ENCODE assay signal across 31 cellular contexts in the genomic region with DNA sequence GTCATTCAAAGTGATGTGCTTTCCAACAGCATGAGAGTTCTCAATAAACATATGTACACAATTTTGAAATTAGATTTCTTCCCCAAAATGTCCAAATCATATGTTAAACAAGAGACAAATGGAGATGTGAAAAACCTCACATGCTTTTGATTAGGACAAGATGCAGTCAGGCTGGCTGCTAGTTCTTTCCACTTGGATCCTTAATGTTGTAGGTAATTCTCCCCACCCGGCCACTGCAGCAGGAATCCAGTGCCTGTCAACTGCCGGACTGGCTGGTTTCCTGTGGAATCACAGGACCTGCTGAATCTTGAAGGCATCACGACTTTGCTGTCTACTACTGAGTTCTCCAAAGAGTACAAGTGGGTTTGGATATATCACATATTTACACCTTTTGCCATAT.
DNase-seq lines count a peak whose midpoint lies in the region; ATAC-seq and TF ChIP-seq lines count a peak whose summit lies in the region.
"Had no signal": no experiment of that assay in that cellular context is flagged by ENCODE, and none has a peak within 500 bp of the region (broad histone marks: within the 10 kb centered on the region; RNA-seq: fewer than 3 reads in every experiment).

No MANE protein-coding gene starts in this region.

- H3K4me3 Mint-ChIP-seq in activated naive CD4-positive, alpha-beta T cell treated with anti-CD3 and anti-CD28 coated beads, Interleukin-2, amount 50 U/mL, for 24 hours: no peak overlapping the region
- no peak overlapping the region for H3K4me3 Mint-ChIP-seq in activated naive CD4-positive, alpha-beta T cell treated with anti-CD3 and anti-CD28 coated beads, Interleukin-2, amount 10 ng/mL, durations not matched to agents 7 days and 5 days
- H3K4me3 Mint-ChIP-seq: activated CD4-positive, alpha-beta T cell treated with anti-CD3 and anti-CD28 coated beads for 36 hours; CD8-positive, alpha-beta T cell; neural progenitor cell; stimulated activated memory B cell treated with anti-CD40 and anti-IgM and Interleukin-4, amounts not matched to agents 10 μg/mL and 1 μg/mL and 100 μg/mL, for 72 hours; T-helper 1 cell treated with Interleukin-12 subunit alpha and Interleukin-12 subunit beta and Interleukin-4 antibody, amounts not matched to agents 30 μg/mL and 1 μg/mL, for 36 hours had no signal

- H3K27ac Mint-ChIP-seq in activated naive CD4-positive, alpha-beta T cell treated with anti-CD3 and anti-CD28 coated beads, Interleukin-2, amount 50 U/mL, for 24 hours: peak overlapping the region; percentile 96
- no peak overlapping the region for H3K27ac Mint-ChIP-seq in activated naive CD4-positive, alpha-beta T cell treated with anti-CD3 and anti-CD28 coated beads, Interleukin-2, amount 10 ng/mL, durations not matched to agents 7 days and 5 days
- H3K27ac Mint-ChIP-seq: CD8-positive, alpha-beta T cell; neural progenitor cell; progenitor cell of endocrine pancreas; stimulated activated memory B cell treated with anti-CD40 and anti-IgM and Interleukin-4, amounts not matched to agents 10 μg/mL and 1 μg/mL and 100 μg/mL, for 72 hours; T-helper 1 cell treated with Interleukin-12 subunit alpha and Interleukin-12 subunit beta and Interleukin-4 antibody, amounts not matched to agents 30 μg/mL and 1 μg/mL, for 36 hours had no signal

- peak overlapping the region; percentile 84 to 90 for H3K27ac ChIP-seq in SK-N-SH (ENCODE audit: low read depth in 2 of 2, low read length in 1 of 2)
- H3K27ac ChIP-seq in foreskin keratinocyte: peak overlapping the region; percentile 98
- peak overlapping the region; percentile 1 for H3K27ac ChIP-seq in suprapubic skin
- H3K27ac ChIP-seq: adrenal gland, KMS-11, left lung, neural progenitor cell, right lobe of liver had no signal

- no peaks in the 10 kb centered on the region for H4K20me1 ChIP-seq in SK-N-SH (ENCODE audit: insufficient read depth)

- H3K4me3 ChIP-seq in SK-N-SH (ENCODE audit: low read depth in 2 of 2, low read length in 1 of 2) (no peak overlapping the region), suprapubic skin (no peak overlapping the region)
- H3K4me3 ChIP-seq: adrenal gland, gastrocnemius medialis, HAP-1, left lung, neural progenitor cell, right lobe of liver had no signal

- no peak for TF ChIP-seq RAD21 in SK-N-SH (IDR thresholded peaks at IDR 0.05; ENCODE audit: low read length)

- H3K27me3 Mint-ChIP-seq in activated naive CD4-positive, alpha-beta T cell treated with anti-CD3 and anti-CD28 coated beads, Interleukin-2, amount 50 U/mL, for 24 hours: peaks cover 4% of the 10 kb centered on the region
- no peaks in the 10 kb centered on the region for H3K27me3 Mint-ChIP-seq in activated naive CD4-positive, alpha-beta T cell treated with anti-CD3 and anti-CD28 coated beads, Interleukin-2, amount 10 ng/mL, durations not matched to agents 7 days and 5 days
- H3K27me3 Mint-ChIP-seq: activated CD4-positive, alpha-beta T cell treated with anti-CD3 and anti-CD28 coated beads for 36 hours; progenitor cell of endocrine pancreas had no signal

- DNase-seq in activated naive CD4-positive, alpha-beta T cell treated with anti-CD3 and anti-CD28 coated beads, Interleukin-2, amount 10 ng/mL, durations not matched to agents 7 days and 5 days: no peak
- DNase-seq in SK-N-SH (no peak), foreskin keratinocyte (peak in 1 of 2 donors; percentile 64), suprapubic skin (ENCODE audit: low spot score in 2 of 2) (no peak)
- DNase-seq: 8988T; activated CD8-positive, alpha-beta memory T cell treated with anti-CD3 and anti-CD28 coated beads for 24 hours; activated gamma-delta T cell; activated T-cell treated with anti-CD3 and anti-CD28 coated beads, Interleukin-2, amount 50 U/mL, for 24 hours; adrenal gland; AML-193; CD8-positive, alpha-beta T cell; effector CD4-positive, alpha-beta T cell; gastrocnemius medialis; hippocampal formation; left lung; mesendoderm; NCI-H1417 treated with DMSO at 0.1 percent for 48 hours; NCI-H2081 treated with DMSO at 0.1 percent for 48 hours; NCI-H345; right lobe of liver had no signal

- H3K79me2 ChIP-seq in SK-N-SH (ENCODE audit: insufficient read depth): no peaks in the 10 kb centered on the region

- no peaks in the 10 kb centered on the region for H3K9me3 ChIP-seq in SK-N-SH
- no peaks in the 10 kb centered on the region for H3K9me3 ChIP-seq in suprapubic skin
- H3K9me3 ChIP-seq: adrenal gland, gastrocnemius medialis, HAP-1, left lung, right lobe of liver had no signal

- H3K4me2 ChIP-seq in SK-N-SH: peak overlapping the region; percentile 36; the same call in 1 of the 2 replicates
- H3K4me2 ChIP-seq: KMS-11, neural progenitor cell had no signal

- H3F3A ChIP-seq in SK-N-SH (replicated peaks; ENCODE audit: insufficient read depth): peaks cover 38% of the 10 kb centered on the region

- no peaks in the 10 kb centered on the region for H3K36me3 ChIP-seq in SK-N-SH (replicated peaks in 1 of 2; ENCODE audit: control insufficient read depth in 1 of 2, insufficient read depth in 2 of 2, low read length in 1 of 2)
- no peaks in the 10 kb centered on the region for H3K36me3 ChIP-seq in suprapubic skin
- H3K36me3 ChIP-seq: adrenal gland, gastrocnemius medialis, HAP-1, left lung, neural progenitor cell, right lobe of liver had no signal

- H3K27me3 ChIP-seq in SK-N-SH (ENCODE audit: insufficient read depth) (no peaks in the 10 kb centered on the region), foreskin keratinocyte (no peaks in the 10 kb centered on the region), suprapubic skin (no peaks in the 10 kb centered on the region)
- H3K27me3 ChIP-seq: adrenal gland, gastrocnemius medialis, left lung, neural progenitor cell, right lobe of liver had no signal

- H3K4me1 ChIP-seq in SK-N-SH (ENCODE audit: control insufficient read depth in 1 of 2, insufficient read depth in 2 of 2, low read depth in 1 of 2, low read length in 1 of 2) (peaks cover 3 to 41% of the 10 kb centered on the region in 2 experiments), foreskin keratinocyte (peaks cover 60% of the 10 kb centered on the region), suprapubic skin (peaks cover 33% of the 10 kb centered on the region)
- H3K4me1 ChIP-seq: adrenal gland, HAP-1, left lung, neural progenitor cell, right lobe of liver had no signal

- H3K9ac ChIP-seq in SK-N-SH: peak overlapping the region; percentile 75
- H3K9ac ChIP-seq: KMS-11, neural progenitor cell had no signal

- no peak for TF ChIP-seq POLR2A in suprapubic skin (IDR thresholded peaks at IDR 0.05)

- WGBS in SK-N-SH (ENCODE audit: low lambda C conversion rate): 4% methylated on average over 3 of the region's 3 CpGs
- 31% methylated on average over 3 of the region's 3 CpGs for WGBS in suprapubic skin

- peak overlapping the region; percentile 12; the same call in 1 of the 2 replicates for H2AFZ ChIP-seq in SK-N-SH (ENCODE audit: low read depth)
- H2AFZ ChIP-seq: neural progenitor cell had no signal

- H3K9me3 Mint-ChIP-seq in activated naive CD4-positive, alpha-beta T cell treated with anti-CD3 and anti-CD28 coated beads, Interleukin-2, amount 50 U/mL, for 24 hours: no peaks in the 10 kb centered on the region
- H3K9me3 Mint-ChIP-seq in activated naive CD4-positive, alpha-beta T cell treated with anti-CD3 and anti-CD28 coated beads, Interleukin-2, amount 10 ng/mL, durations not matched to agents 7 days and 5 days: no peaks in the 10 kb centered on the region
- H3K9me3 Mint-ChIP-seq: activated T-cell treated with anti-CD3 and anti-CD28 coated beads, Interleukin-2, amount 50 U/mL, for 24 hours; CD8-positive, alpha-beta T cell; T-helper 1 cell treated with Interleukin-12 subunit alpha and Interleukin-12 subunit beta and Interleukin-4 antibody, amounts not matched to agents 30 μg/mL and 1 μg/mL, for 36 hours had no signal

- TF ChIP-seq EP300 in SK-N-SH (IDR thresholded peaks at IDR 0.05; ENCODE audit: borderline replicate concordance in 1 of 2, low read depth in 1 of 2, low read length in 1 of 2) (0 out of 4 replicates have a peak, but pooled peaks have one; percentile 20 to 21), suprapubic skin (IDR thresholded peaks at IDR 0.05) (no peak)

- H3K4me1 Mint-ChIP-seq in activated naive CD4-positive, alpha-beta T cell treated with anti-CD3 and anti-CD28 coated beads, Interleukin-2, amount 50 U/mL, for 24 hours: peaks cover 38% of the 10 kb centered on the region
- no peaks in the 10 kb centered on the region for H3K4me1 Mint-ChIP-seq in activated naive CD4-positive, alpha-beta T cell treated with anti-CD3 and anti-CD28 coated beads, Interleukin-2, amount 10 ng/mL, durations not matched to agents 7 days and 5 days

- CTCF ChIA-PET in activated naive CD4-positive, alpha-beta T cell treated with anti-CD3 and anti-CD28 coated beads, Interleukin-2, amount 10 ng/mL, durations not matched to agents 7 days and 5 days (lab: Charles Lee): no interaction called here
- CTCF ChIA-PET in SK-N-SH (lab: Yijun Ruan, JAX): no interaction called here

- POLR2A ChIA-PET in SK-N-SH (lab: Yijun Ruan, JAX): no interaction called here

- H3K36me3 Mint-ChIP-seq in activated naive CD4-positive, alpha-beta T cell treated with anti-CD3 and anti-CD28 coated beads, Interleukin-2, amount 50 U/mL, for 24 hours: no peaks in the 10 kb centered on the region
- H3K36me3 Mint-ChIP-seq in activated naive CD4-positive, alpha-beta T cell treated with anti-CD3 and anti-CD28 coated beads, Interleukin-2, amount 10 ng/mL, durations not matched to agents 7 days and 5 days: no peaks in the 10 kb centered on the region
- H3K36me3 Mint-ChIP-seq: CD8-positive, alpha-beta T cell; neural progenitor cell; stimulated activated memory B cell treated with anti-CD40 and anti-IgM and Interleukin-4, amounts not matched to agents 10 μg/mL and 1 μg/mL and 100 μg/mL, for 72 hours had no signal

- H3K9me2 ChIP-seq in SK-N-SH: no peaks in the 10 kb centered on the region

- ATAC-seq in foreskin keratinocyte (no peak), GM19397 (IDR thresholded peaks at IDR 0.05; ENCODE audit: unreplicated experiment) (no peak), GM19351 (IDR thresholded peaks at IDR 0.05; ENCODE audit: unreplicated experiment) (no peak), HG03045 (IDR thresholded peaks at IDR 0.05; ENCODE audit: unreplicated experiment) (no peak)
- ATAC-seq: CD8-positive, alpha-beta T cell; gastrocnemius medialis; left lung; stimulated activated memory B cell treated with anti-CD40 and anti-IgM and Interleukin-4, amounts not matched to agents 10 μg/mL and 1 μg/mL and 100 μg/mL, for 72 hours had no signal

- no peak for TF ChIP-seq CTCF in SK-N-SH (IDR thresholded peaks at IDR 0.05)
- no peak for TF ChIP-seq CTCF in foreskin keratinocyte (conservative IDR thresholded peaks at IDR 0.05)
- no peak for TF ChIP-seq CTCF in suprapubic skin (IDR thresholded peaks at IDR 0.05)

TF ChIP-seq in SK-N-SH, 30 proteins besides CTCF, POLR2A, EP300 and RAD21 (continues in another document):
- TF ChIP-seq YY1 (IDR thresholded peaks at IDR 0.05; ENCODE audit: low read depth) (no peak), TCF12 (IDR thresholded peaks at IDR 0.05) (peak; percentile 69; the same call in 1 of the 2 replicates)

Comparison
In these comparisons a context has a peak if more than half of its experiments do, and no peak if none do; other contexts are left out.
1. H3K27ac ChIP-seq: peak in every context shown above with its lines; median percentile 98 in foreskin keratinocyte; 87 in SK-N-SH; 1 in suprapubic skin.